16 cellular contexts compared by ENCODE assay signal in the genomic region with DNA sequence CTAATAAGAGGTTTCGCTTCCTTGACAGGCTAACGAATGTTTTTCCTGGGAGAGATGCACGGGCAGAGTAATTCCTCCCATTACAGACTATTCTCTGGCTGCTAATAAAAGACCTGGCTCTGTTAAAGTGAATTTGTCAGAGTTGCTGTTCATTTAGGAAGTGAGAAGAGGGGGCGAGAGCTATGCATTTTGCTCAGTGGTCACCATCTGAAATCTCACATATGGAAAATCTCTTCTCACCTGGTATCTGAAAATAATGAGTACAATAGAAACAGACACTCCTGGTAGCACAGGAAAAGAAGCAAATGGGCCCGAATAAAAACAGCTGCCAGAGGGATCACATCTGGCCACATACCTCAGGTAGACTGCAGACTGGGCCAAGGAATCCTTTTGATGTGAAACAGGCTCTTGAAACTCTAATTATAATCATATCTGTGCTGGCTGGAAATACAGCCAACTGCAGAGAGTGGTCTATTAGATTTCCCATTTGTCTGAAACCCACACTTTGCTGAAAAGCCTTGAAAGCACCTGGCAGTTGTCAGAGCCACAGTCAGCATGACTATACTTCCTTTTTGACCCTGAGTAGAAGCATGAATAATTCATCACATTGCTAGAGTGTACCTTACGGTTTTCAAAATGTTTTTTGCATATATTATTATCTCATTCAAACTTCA. TPM values are rescaled to one million over a fixed set of nuclear protein-coding genes. Genes with fewer than 3 reads are reported as not detected.
A peak's percentile ranks its signal among the peaks of the same experiment; 100 is the strongest.
DNase-seq lines count a peak whose midpoint lies in the region; ATAC-seq, FAIRE-seq and TF ChIP-seq lines count a peak whose summit lies in the region.
"Had no signal": no experiment of that assay in that cellular context is flagged by ENCODE, and none has a peak within 500 bp of the region (broad histone marks: within the 10 kb centered on the region; RNA-seq: fewer than 3 reads in every experiment).

No MANE protein-coding gene starts in this region.

- H3K36me3 Mint-ChIP-seq in CD14-positive monocyte (peaks cover 66 to 71% of the 10 kb centered on the region in 2 donors), IgD-negative memory B cell (peaks cover 2% of the 10 kb centered on the region)
- peaks cover 19% of the 10 kb centered on the region for H3K36me3 Mint-ChIP-seq in central memory CD8-positive, alpha-beta T cell (ENCODE audit: insufficient read depth)

- H3K4me1 ChIP-seq in testis = no peaks in the 10 kb centered on the region
- H3K4me1 ChIP-seq: suprapubic skin had no signal

- no peak for TF ChIP-seq POLR2A in testis (IDR thresholded peaks at IDR 0.05)

- intact Hi-C loops in CD14-positive monocyte (cut with micrococcal nuclease) = no loop called here
- intact Hi-C loops in testis (cut with DNase I; ENCODE audit: low total_unique reads) = no loop called here

- H3K4me1 Mint-ChIP-seq in CD14-positive monocyte (peaks cover 40% of the 10 kb centered on the region), IgD-negative memory B cell (peaks cover 0 to 13% (median 6%) of the 10 kb centered on the region in 3 donors)
- peaks cover 62% of the 10 kb centered on the region for H3K4me1 Mint-ChIP-seq in central memory CD8-positive, alpha-beta T cell

- TF ChIP-seq CTCF in CD14-positive monocyte (IDR thresholded peaks at IDR 0.05) = no peak
- no peak for TF ChIP-seq CTCF in testis (IDR thresholded peaks at IDR 0.05)

- FAIRE-seq in GM18507 (lab: Jason Lieb, UNC) = peak; percentile 31
- FAIRE-seq: G401.6, H1 had no signal

- H3K27ac Mint-ChIP-seq in CD14-positive monocyte = peak overlapping the region in 5 of 7 donors; percentile 14 to 86 (median 68)
- H3K27ac Mint-ChIP-seq in IgD-negative memory B cell = peak overlapping the region in 2 of 3 donors; percentile 47 to 59
- peak overlapping the region; percentile 94 for H3K27ac Mint-ChIP-seq in central memory CD8-positive, alpha-beta T cell (ENCODE audit: low read depth)
- H3K27ac Mint-ChIP-seq: T-helper 17 cell had no signal

- H3K9me3 Mint-ChIP-seq in CD14-positive monocyte (no peaks in the 10 kb centered on the region), IgD-negative memory B cell (no peaks in the 10 kb centered on the region)
- no peaks in the 10 kb centered on the region for H3K9me3 Mint-ChIP-seq in central memory CD8-positive, alpha-beta T cell

- no peak overlapping the region for H3K4me3 ChIP-seq in testis
- H3K4me3 ChIP-seq: suprapubic skin had no signal

- H3K27ac ChIP-seq in testis = no peak overlapping the region
- H3K27ac ChIP-seq: suprapubic skin had no signal

- WGBS in testis, 2 donors = 59 to 67% methylated on average over 6 of the region's 6 CpGs

- DNase-seq in CD14-positive monocyte (ENCODE audit: low spot score) = no peak
- no peak for DNase-seq in GM18507 (ENCODE audit: extremely low spot score, insufficient read length, low read depth)
- DNase-seq in central memory CD8-positive, alpha-beta T cell (ENCODE audit: low spot score in 2 of 2) = no peak
- DNase-seq in COR-L47 (lab: John Stamatoyannopoulos, UW) = no peak
- no peak for DNase-seq in KG1 (lab: John Stamatoyannopoulos, UW)
- no peak for DNase-seq in NCI-H128 (lab: John Stamatoyannopoulos, UW; ENCODE audit: unreplicated experiment)
- no peak for DNase-seq in testis
- DNase-seq: activated CD8-positive, alpha-beta memory T cell treated with anti-CD3 and anti-CD28 coated beads for 24 hours; amygdala; foreskin fibroblast; T-helper 17 cell had no signal

- no peaks in the 10 kb centered on the region for H3K36me3 ChIP-seq in testis (ENCODE audit: low read depth, missing control alignments)
- H3K36me3 ChIP-seq: suprapubic skin had no signal

- ATAC-seq in central memory CD8-positive, alpha-beta T cell (replicated peaks; ENCODE audit: extremely low read depth, poor library complexity, severe bottlenecking) = no peak
- ATAC-seq: T-helper 17 cell had no signal

- H3K27me3 ChIP-seq in testis = no peaks in the 10 kb centered on the region
- H3K27me3 ChIP-seq: suprapubic skin had no signal

- no peaks in the 10 kb centered on the region for H3K9me3 ChIP-seq in testis
- H3K9me3 ChIP-seq: suprapubic skin had no signal

- H3K27me3 Mint-ChIP-seq in CD14-positive monocyte (ENCODE audit: low read depth in 3 of 3) (no peaks in the 10 kb centered on the region), IgD-negative memory B cell (peaks cover 1% of the 10 kb centered on the region)
- H3K27me3 Mint-ChIP-seq in central memory CD8-positive, alpha-beta T cell = no peaks in the 10 kb centered on the region
- H3K27me3 Mint-ChIP-seq: T-helper 17 cell had no signal

- H3K4me3 Mint-ChIP-seq in CD14-positive monocyte (no peak overlapping the region), IgD-negative memory B cell (no peak overlapping the region)
- H3K4me3 Mint-ChIP-seq in central memory CD8-positive, alpha-beta T cell = peak overlapping the region; percentile 66
- H3K4me3 Mint-ChIP-seq: T-helper 17 cell had no signal

RNA-seq across cellular contexts. Expression of a gene that starts 33.6 kb away (rescaled TPM):
- 100 to 1,000 TPM; 349 to 467 TPM for polyA plus RNA-seq in CD14-positive monocyte
- polyA plus RNA-seq in IgD-negative memory B cell = 2.8 TPM
- 1 to 10 TPM; 1.7 to 4.6 TPM for total RNA-seq in testis
- 3.8 TPM for polyA plus RNA-seq in testis (ENCODE audit: insufficient read depth, low read depth, low replicate concordance)
- total RNA-seq: H1 had no signal
- polyA plus RNA-seq: BJ had no signal

Comparison
In these comparisons a context has a peak if more than half of its experiments do, and no peak if none do; other contexts are left out.
1. RNA of a gene that starts 33.6 kb away (polyA plus RNA-seq): 349 to 467 TPM in CD14-positive monocyte; 3.8 TPM in testis (single experiment) and 2.8 TPM in IgD-negative memory B cell (single experiment); every median in the first group is over 10 times any median in the second.
2. Peak in every context shown above with its lines, with median percentiles within 50 percentile points of each other: H3K27ac Mint-ChIP-seq.